In genomic region chr22:38467904-38468760, GRCh38 we compare ENCODE assay signal across 1 cellular context.
TF ChIP-seq lines count a peak whose summit lies in the region.

Gene KDELR3, plus strand, starts transcription at chr22:38468096. Its CDS starts 138 bp downstream, at chr22:38468234.

TF ChIP-seq in GM23338, 12 proteins besides CTCF, POLR2A, EP300 and RAD21 (continued from another document):
- TF ChIP-seq ZNF114 (CRISPR knock-in tag; IDR thresholded peaks at IDR 0.05) (no peak), JUNB (IDR thresholded peaks at IDR 0.05; ENCODE audit: unreplicated experiment) (no peak)
